In genomic region chr2:120884406-120885290, GRCh38 we compare ENCODE assay signal across 16 cellular contexts.
DNase-seq lines count a peak whose midpoint lies in the region; ATAC-seq, FAIRE-seq and TF ChIP-seq lines count a peak whose summit lies in the region.
"Had no signal": no experiment of that assay in that cellular context is flagged by ENCODE, and none has a peak within 500 bp of the region (broad histone marks: within the 10 kb centered on the region; RNA-seq: fewer than 3 reads in every experiment).

No MANE protein-coding gene starts in this region.

- H3K56ac ChIP-seq in H9 (ENCODE audit: insufficient read length, low read depth, low read length) = no peak overlapping the region

- H2AFZ ChIP-seq in H9 (ENCODE audit: low read length) (no peak overlapping the region), astrocyte (ENCODE audit: low read depth, low read length) (no peak overlapping the region)
- H2AFZ ChIP-seq: PC-9 had no signal

- no peak overlapping the region for H4K5ac ChIP-seq in H9 (ENCODE audit: insufficient read length, low read depth, low read length)

- no peak overlapping the region for H3K9ac ChIP-seq in H9 (ENCODE audit: extremely low read depth, insufficient read length, low read length)
- no peak overlapping the region for H3K9ac ChIP-seq in astrocyte (ENCODE audit: low read length)

- H3K4me1 ChIP-seq in H9 (ENCODE audit: insufficient read depth, low read length) = no peaks in the 10 kb centered on the region
- peaks cover 32% of the 10 kb centered on the region for H3K4me1 ChIP-seq in astrocyte (ENCODE audit: insufficient read depth, low read length)
- peaks cover 60 to 66% of the 10 kb centered on the region in 2 donors for H3K4me1 ChIP-seq in gastrocnemius medialis

- no peak overlapping the region for H3K4me2 ChIP-seq in H9 (ENCODE audit: insufficient read depth, insufficient read length, low read length)
- H3K4me2 ChIP-seq in astrocyte (ENCODE audit: low read length) = no peak overlapping the region
- H3K4me2 ChIP-seq: A549, PC-9 had no signal

- intact Hi-C loops in gastrocnemius medialis (cut with DNase I; ENCODE audit: low total_unique reads) = loop anchor here (5.0 to 10.0 kb wide), 2 partner anchors 48 to 310 kb away; no protein-coding TSS in a partner anchor

- H3K9me3 ChIP-seq in H9 (ENCODE audit: control insufficient read depth, low read depth, low read length) = no peaks in the 10 kb centered on the region
- H3K9me3 ChIP-seq in astrocyte (ENCODE audit: insufficient read depth, low read depth, low read length) = no peaks in the 10 kb centered on the region
- no peaks in the 10 kb centered on the region for H3K9me3 ChIP-seq in gastrocnemius medialis
- H3K9me3 ChIP-seq: A549 had no signal

- no peak overlapping the region for H3K4ac ChIP-seq in H9 (ENCODE audit: low read depth, low read length)

- no peaks in the 10 kb centered on the region for H3K23me2 ChIP-seq in H9 (ENCODE audit: insufficient read length, low read depth, low read length, poor library complexity, severe bottlenecking)

- H2BK120ac ChIP-seq in H9 (ENCODE audit: low read depth, low read length, poor library complexity, severe bottlenecking) = no peak overlapping the region

- H3K79me2 ChIP-seq in H9 (ENCODE audit: insufficient read depth, low read length) = no peaks in the 10 kb centered on the region
- peaks cover 86% of the 10 kb centered on the region for H3K79me2 ChIP-seq in astrocyte (ENCODE audit: insufficient read depth, low read length)

- H3K4me1 Mint-ChIP-seq in H9 = peaks cover 41 to 62% of the 10 kb centered on the region in 2 experiments
- H3K4me1 Mint-ChIP-seq in astrocyte (ENCODE audit: low read depth, unreplicated experiment) = peaks cover 51% of the 10 kb centered on the region
- H3K4me1 Mint-ChIP-seq in nephron = peaks cover 85% of the 10 kb centered on the region
- H3K4me1 Mint-ChIP-seq: IgD-negative memory B cell had no signal

- H3K4me3 Mint-ChIP-seq in H9 = no peak overlapping the region
- no peak overlapping the region for H3K4me3 Mint-ChIP-seq in astrocyte (ENCODE audit: unreplicated experiment)
- peak overlapping the region; percentile 3 to 42 (median 12) for H3K4me3 Mint-ChIP-seq in nephron
- H3K4me3 Mint-ChIP-seq: IgD-negative memory B cell had no signal

- no peak overlapping the region for H2BK20ac ChIP-seq in H9 (ENCODE audit: low read depth, low read length, poor library complexity, severe bottlenecking)

- no peak for TF ChIP-seq POLR2A in gastrocnemius medialis (IDR thresholded peaks at IDR 0.05)

- ATAC-seq in gastrocnemius medialis (peak; percentile 41 to 43), HG02571 (IDR thresholded peaks at IDR 0.05; ENCODE audit: unreplicated experiment) (no peak)

- WGBS in H9 (ENCODE audit: extremely low coverage, insufficient read length, low lambda C conversion rate) = no CpG with 5 or more reads among the region's 17 CpGs

- H2BK12ac ChIP-seq in H9 (ENCODE audit: insufficient read length, low read depth, low read length) = no peak overlapping the region

- H3K18ac ChIP-seq in H9 (ENCODE audit: insufficient read length, low read depth, low read length) = no peak overlapping the region

- no peak overlapping the region for H2BK5ac ChIP-seq in H9 (ENCODE audit: insufficient read length, low read length)

- no peak for FAIRE-seq in astrocyte (lab: Jason Lieb, UNC)
- FAIRE-seq: A549 had no signal

- no peaks in the 10 kb centered on the region for H3K27me3 ChIP-seq in H9 (ENCODE audit: insufficient read depth, low read length)
- H3K27me3 ChIP-seq in astrocyte (ENCODE audit: insufficient read depth, low read length) = no peaks in the 10 kb centered on the region
- no peaks in the 10 kb centered on the region for H3K27me3 ChIP-seq in gastrocnemius medialis

- H3K14ac ChIP-seq in H9 (ENCODE audit: insufficient read depth, low read length) = no peak overlapping the region; the same call in 1 of the 2 replicates

- H3K27me3 Mint-ChIP-seq in H9 (ENCODE audit: low read depth) = no peaks in the 10 kb centered on the region; the same call in 1 of the 2 replicates
- no peaks in the 10 kb centered on the region for H3K27me3 Mint-ChIP-seq in astrocyte (ENCODE audit: low read depth, unreplicated experiment)
- peaks cover 28% of the 10 kb centered on the region for H3K27me3 Mint-ChIP-seq in nephron (ENCODE audit: low read depth)

- H3K9me3 Mint-ChIP-seq in H9 (no peaks in the 10 kb centered on the region), astrocyte (ENCODE audit: unreplicated experiment) (no peaks in the 10 kb centered on the region), nephron (no peaks in the 10 kb centered on the region)
- H3K9me3 Mint-ChIP-seq: IgD-negative memory B cell had no signal

- no peak overlapping the region for H3K23ac ChIP-seq in H9 (ENCODE audit: insufficient read length, low read depth, low read length)

- no peaks in the 10 kb centered on the region for H3K79me1 ChIP-seq in H9 (ENCODE audit: insufficient read depth, low read depth, low read length, poor library complexity, severe bottlenecking)

- H3K4me3 ChIP-seq in astrocyte (ENCODE audit: insufficient read depth, low read depth, low read length) (no peak overlapping the region), gastrocnemius medialis (no peak overlapping the region)
- H3K4me3 ChIP-seq: A549, PC-9 had no signal

- DNase-seq in H9 (no peak), astrocyte (ENCODE audit: low read depth) (no peak), gastrocnemius medialis (no peak), NCI-H2081 treated with DMSO at 0.1 percent for 48 hours (lab: John Stamatoyannopoulos, UW) (no peak), NCI-H345 (lab: John Stamatoyannopoulos, UW) (no peak), G401 (ENCODE audit: low spot score) (no peak)
- DNase-seq: COR-L47, GOT3, NCI-H1105 treated with DMSO at 0.1 percent for 48 hours, NCI-H187, NCI-H2171, PC-9 had no signal

- H3K36me3 ChIP-seq in astrocyte (ENCODE audit: insufficient read depth, low read length) (no peaks in the 10 kb centered on the region), gastrocnemius medialis (no peaks in the 10 kb centered on the region)

- no peak overlapping the region for H3T11ph ChIP-seq in H9 (ENCODE audit: low read length)

- no peak overlapping the region for H4K91ac ChIP-seq in H9 (ENCODE audit: insufficient read length, low read depth, low read length)

- H3K36me3 Mint-ChIP-seq in H9 (ENCODE audit: insufficient read depth in 1 of 3, low read depth in 3 of 3) (peaks cover 2 to 6% (median 4%) of the 10 kb centered on the region in 3 experiments; a peak in 4 of 7 replicates), astrocyte (ENCODE audit: low read depth, unreplicated experiment) (no peaks in the 10 kb centered on the region), nephron (ENCODE audit: low read depth) (no peaks in the 10 kb centered on the region)
- H3K36me3 Mint-ChIP-seq: IgD-negative memory B cell had no signal

- no peak overlapping the region for H4K8ac ChIP-seq in H9 (replicated peaks; ENCODE audit: insufficient read length, low read depth, low read length)

- H3K27ac Mint-ChIP-seq in H9 (peak overlapping the region in 2 of 3 experiments; percentile 60 to 85; a peak in 2 of 7 replicates), astrocyte (ENCODE audit: unreplicated experiment) (peak overlapping the region; percentile 27), nephron (peak overlapping the region; percentile 65 to 89 (median 76))

- no peak overlapping the region for H2BK15ac ChIP-seq in H9 (ENCODE audit: low read depth, low read length)

- H3K27ac ChIP-seq in H9 (ENCODE audit: insufficient read length, low read depth, low read length) = no peak overlapping the region
- no peak overlapping the region for H3K27ac ChIP-seq in astrocyte (ENCODE audit: low read depth, low read length)
- H3K27ac ChIP-seq in gastrocnemius medialis = peak overlapping the region; percentile 78 to 87 (median 84)
- H3K27ac ChIP-seq: PC-9 had no signal

- no peak for TF ChIP-seq CTCF in H9 (conservative IDR thresholded peaks at IDR 0.05)
- no peak for TF ChIP-seq CTCF in astrocyte (IDR thresholded peaks at IDR 0.05; ENCODE audit: insufficient read depth, low read depth, low read length)
- TF ChIP-seq CTCF in nephron (IDR thresholded peaks at IDR 0.05; ENCODE audit: unreplicated experiment in 3 of 3) = no peak
- no peak for TF ChIP-seq CTCF in gastrocnemius medialis (IDR thresholded peaks at IDR 0.05 in 4 of 5, conservative IDR thresholded peaks at IDR 0.05 in 1 of 5)

- no peak overlapping the region for H2AK5ac ChIP-seq in H9 (ENCODE audit: insufficient read length, low read length)

- H4K20me1 ChIP-seq in H9 (ENCODE audit: control insufficient read depth, insufficient read depth, insufficient read length) (peaks cover 3% of the 10 kb centered on the region), astrocyte (ENCODE audit: insufficient read depth, low read length) (peaks cover 93% of the 10 kb centered on the region)

- in situ Hi-C loops in gastrocnemius medialis (cut with MboI; ENCODE audit: low sequenced_read_pairs in 4 of 4) = no loop called here
- in situ Hi-C loops in G401 (cut with HindIII; ENCODE audit: low sequenced_read_pairs) = no loop called here

Comparison
In these comparisons a context has a peak if more than half of its experiments do, and no peak if none do; other contexts are left out.
1. H3K27ac ChIP-seq: peak in gastrocnemius medialis (4 of 4); none in H9 (single experiment) and astrocyte (single experiment).
2. H3K4me3 Mint-ChIP-seq: peak in nephron (3 of 3); none in H9 (0 of 2) and astrocyte (single experiment).
3. Peak in every context shown above with its lines, with median percentiles within 50 percentile points of each other: H3K27ac Mint-ChIP-seq.